10 cellular contexts compared by ENCODE assay signal in the genomic region with DNA sequence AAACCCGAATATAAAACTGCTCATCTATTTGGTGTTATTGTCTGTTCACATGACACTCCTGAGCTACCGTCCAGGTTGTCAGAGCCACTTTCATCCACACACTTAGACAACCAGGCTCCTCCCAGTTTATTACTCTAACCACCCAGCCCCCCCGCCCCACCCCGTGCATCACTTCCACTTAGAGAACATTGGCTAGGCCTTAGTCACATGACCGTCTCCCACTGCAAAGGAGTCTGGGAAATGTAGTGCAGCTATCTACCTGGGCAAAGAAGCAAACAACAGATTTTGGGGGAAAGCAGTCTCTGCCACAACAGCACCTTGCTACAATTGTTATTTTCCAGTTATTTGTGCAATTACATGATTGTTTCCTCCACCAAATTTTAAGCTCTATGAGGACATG. TPM values are rescaled to one million over a fixed set of nuclear protein-coding genes. Genes with fewer than 3 reads are reported as not detected.
A peak's percentile ranks its signal among the peaks of the same experiment; 100 is the strongest.
DNase-seq lines count a peak whose midpoint lies in the region; ATAC-seq, FAIRE-seq and TF ChIP-seq lines count a peak whose summit lies in the region.
"Had no signal": no experiment of that assay in that cellular context is flagged by ENCODE, and none has a peak within 500 bp of the region (broad histone marks: within the 10 kb centered on the region; RNA-seq: fewer than 3 reads in every experiment).

No MANE protein-coding gene starts in this region.

- H3K27me3 Mint-ChIP-seq in CD14-positive monocyte (ENCODE audit: low read depth in 3 of 3): peaks cover 0 to 4% (median 0%) of the 10 kb centered on the region in 3 donors

- peaks cover 0 to 3% (median 0%) of the 10 kb centered on the region in 7 donors for H3K9me3 Mint-ChIP-seq in CD14-positive monocyte

- no peak for FAIRE-seq in H54 (lab: Jason Lieb, UNC)

- no peaks in the 10 kb centered on the region for H3K36me3 Mint-ChIP-seq in CD14-positive monocyte

- H3K27ac Mint-ChIP-seq in CD14-positive monocyte: peak overlapping the region in 2 of 7 donors; percentile 66 to 67

- ATAC-seq in HG02610 (IDR thresholded peaks at IDR 0.05; ENCODE audit: unreplicated experiment) (no peak), GM18867 (IDR thresholded peaks at IDR 0.05; ENCODE audit: unreplicated experiment) (no peak)
- ATAC-seq: upper lobe of right lung had no signal

- no peak overlapping the region for H3K4me3 Mint-ChIP-seq in CD14-positive monocyte

- peak; percentile 10 for DNase-seq in COLO829 (ENCODE audit: low spot score)
- DNase-seq in H54 (ENCODE audit: insufficient read length, low spot score): peak; percentile 7
- DNase-seq in NCI-H2171 treated with DMSO at 0.1 percent for 48 hours (lab: John Stamatoyannopoulos, UW): peak; percentile 5
- DNase-seq in cerebellar cortex (ENCODE audit: low spot score): peak; percentile 37
- no peak for DNase-seq in posterior vena cava (ENCODE audit: low spot score)
- DNase-seq in CD14-positive monocyte (ENCODE audit: low spot score): no peak
- DNase-seq: NCI-H524 treated with DMSO at 0.1 percent for 48 hours, upper lobe of right lung had no signal

- TF ChIP-seq CTCF in CD14-positive monocyte (IDR thresholded peaks at IDR 0.05): no peak

- peaks cover 61% of the 10 kb centered on the region for H3K4me1 Mint-ChIP-seq in CD14-positive monocyte

- intact Hi-C loops in posterior vena cava (cut with DNase I): no loop called here
- intact Hi-C loops in CD14-positive monocyte (cut with micrococcal nuclease): loop anchor here in 1 of 2 donors (10.0 kb wide), 1 partner anchor 48 kb away; no protein-coding TSS in a partner anchor

- no peak for TF ChIP-seq POLR2A in H54 (IDR thresholded peaks at IDR 0.05; ENCODE audit: low read depth, low read length)

RNA-seq across cellular contexts. Expression of a gene that starts 57.6 kb away (rescaled TPM):
- 100 to 1,000 TPM in 1 of 2 donors, 10 to 100 TPM in 1; 78.4 to 116 TPM for total RNA-seq in posterior vena cava
- 100 to 1,000 TPM; 128 to 177 TPM for polyA plus RNA-seq in CD14-positive monocyte

Comparison
In these comparisons a context has a peak if more than half of its experiments do, and no peak if none do; other contexts are left out.
1. DNase-seq: peak in COLO829 (single experiment), H54 (single experiment), NCI-H2171 treated with DMSO at 0.1 percent for 48 hours (single experiment) and cerebellar cortex (single experiment); none in posterior vena cava (single experiment) and CD14-positive monocyte (single experiment).